Comparison of ENCODE assay signal across 9 cellular contexts in genomic region chr13:38417727-38418126, GRCh38.
DNase-seq lines count a peak whose midpoint lies in the region; ATAC-seq and TF ChIP-seq lines count a peak whose summit lies in the region.
"Had no signal": no experiment of that assay in that cellular context is flagged by ENCODE, and none has a peak within 500 bp of the region (broad histone marks: within the 10 kb centered on the region; RNA-seq: fewer than 3 reads in every experiment).

No MANE protein-coding gene starts in this region.

- ATAC-seq in GM18511 (IDR thresholded peaks at IDR 0.05; ENCODE audit: unreplicated experiment) (peak; percentile 28), HG03457 (IDR thresholded peaks at IDR 0.05; ENCODE audit: unreplicated experiment) (peak; percentile 34)
- ATAC-seq in activated CD8-positive, alpha-beta T cell treated with anti-CD3 and anti-CD28 coated beads for 36 hours = peak; percentile 72

- no peak overlapping the region for H3K4me3 Mint-ChIP-seq in activated CD8-positive, alpha-beta T cell treated with anti-CD3 and anti-CD28 coated beads for 36 hours
- H3K4me3 Mint-ChIP-seq in osteocyte (ENCODE audit: unreplicated experiment) = no peak overlapping the region
- H3K4me3 Mint-ChIP-seq in T-helper 2 cell treated with Interferon-gamma antibody and Interleukin-4, amounts not matched to agents 5 μg/mL and 100 μg/mL, for 36 hours = no peak overlapping the region

- peak; percentile 13 for TF ChIP-seq CTCF in AG04449 (IDR thresholded peaks at IDR 0.05; ENCODE audit: insufficient read depth, low read length, missing control alignments)
- peak; percentile 30 for TF ChIP-seq CTCF in activated CD8-positive, alpha-beta T cell treated with anti-CD3 and anti-CD28 coated beads for 36 hours (IDR thresholded peaks at IDR 0.05)
- peak; percentile 16 for TF ChIP-seq CTCF in osteocyte (IDR thresholded peaks at IDR 0.05)
- TF ChIP-seq CTCF in colonic mucosa (IDR thresholded peaks at IDR 0.05) = no peak

- no peaks in the 10 kb centered on the region for H3K9me3 ChIP-seq in colonic mucosa
- H3K9me3 ChIP-seq: HAP-1 had no signal

- no peaks in the 10 kb centered on the region for H3K4me1 ChIP-seq in colonic mucosa
- H3K4me1 ChIP-seq: HAP-1 had no signal

- H3K36me3 Mint-ChIP-seq in activated CD8-positive, alpha-beta T cell treated with anti-CD3 and anti-CD28 coated beads for 36 hours (ENCODE audit: low read depth) = no peaks in the 10 kb centered on the region
- H3K36me3 Mint-ChIP-seq in osteocyte (ENCODE audit: unreplicated experiment) = no peaks in the 10 kb centered on the region
- no peaks in the 10 kb centered on the region for H3K36me3 Mint-ChIP-seq in T-helper 2 cell treated with Interferon-gamma antibody and Interleukin-4, amounts not matched to agents 5 μg/mL and 100 μg/mL, for 36 hours (ENCODE audit: low read depth)

- CTCF ChIA-PET in AG04449 (lab: Yijun Ruan, JAX) = no interaction called here
- CTCF ChIA-PET in activated CD8-positive, alpha-beta T cell treated with anti-CD3 and anti-CD28 coated beads for 36 hours (lab: Charles Lee) = no interaction called here

- peaks cover 1% of the 10 kb centered on the region for H3K27me3 Mint-ChIP-seq in activated CD8-positive, alpha-beta T cell treated with anti-CD3 and anti-CD28 coated beads for 36 hours
- H3K27me3 Mint-ChIP-seq in osteocyte (ENCODE audit: unreplicated experiment) = peaks cover 14% of the 10 kb centered on the region
- no peaks in the 10 kb centered on the region for H3K27me3 Mint-ChIP-seq in T-helper 2 cell treated with Interferon-gamma antibody and Interleukin-4, amounts not matched to agents 5 μg/mL and 100 μg/mL, for 36 hours (ENCODE audit: low read depth)

- H3K9me3 Mint-ChIP-seq in activated CD8-positive, alpha-beta T cell treated with anti-CD3 and anti-CD28 coated beads for 36 hours = no peaks in the 10 kb centered on the region
- H3K9me3 Mint-ChIP-seq in osteocyte (ENCODE audit: unreplicated experiment) = no peaks in the 10 kb centered on the region
- no peaks in the 10 kb centered on the region for H3K9me3 Mint-ChIP-seq in T-helper 2 cell treated with Interferon-gamma antibody and Interleukin-4, amounts not matched to agents 5 μg/mL and 100 μg/mL, for 36 hours

- no peak for DNase-seq in AG04449 (ENCODE audit: low read depth, low spot score)
- peak; percentile 12 for DNase-seq in activated CD8-positive, alpha-beta T cell treated with anti-CD3 and anti-CD28 coated beads for 36 hours
- DNase-seq in osteocyte (ENCODE audit: extremely low spot score, unreplicated experiment) = no peak
- DNase-seq in colonic mucosa = no peak
- no peak for DNase-seq in NCI-H2171 (lab: John Stamatoyannopoulos, UW)
- no peak for DNase-seq in T-helper 2 cell treated with Interferon-gamma antibody and Interleukin-4, amounts not matched to agents 5 μg/mL and 100 μg/mL, for 36 hours (ENCODE audit: low spot score)

- H3K27me3 ChIP-seq in colonic mucosa = no peaks in the 10 kb centered on the region

- no peaks in the 10 kb centered on the region for H3K36me3 ChIP-seq in colonic mucosa
- H3K36me3 ChIP-seq: HAP-1 had no signal

- intact Hi-C loops in activated CD8-positive, alpha-beta T cell treated with anti-CD3 and anti-CD28 coated beads for 36 hours (cut with micrococcal nuclease) = no loop called here
- intact Hi-C loops in colonic mucosa (cut with DNase I) = no loop called here

- no peak overlapping the region for H3K4me3 ChIP-seq in AG04449 (ENCODE audit: low read depth, low read length)
- no peak overlapping the region for H3K4me3 ChIP-seq in colonic mucosa
- H3K4me3 ChIP-seq: HAP-1 had no signal

- POLR2A ChIA-PET in AG04449 (lab: Yijun Ruan, JAX) = no interaction called here
- POLR2A ChIA-PET in activated CD8-positive, alpha-beta T cell treated with anti-CD3 and anti-CD28 coated beads for 36 hours (lab: Charles Lee) = no interaction called here

- H3K27ac Mint-ChIP-seq in activated CD8-positive, alpha-beta T cell treated with anti-CD3 and anti-CD28 coated beads for 36 hours = no peak overlapping the region
- H3K27ac Mint-ChIP-seq in osteocyte (ENCODE audit: unreplicated experiment) = no peak overlapping the region
- H3K27ac Mint-ChIP-seq in T-helper 2 cell treated with Interferon-gamma antibody and Interleukin-4, amounts not matched to agents 5 μg/mL and 100 μg/mL, for 36 hours = no peak overlapping the region

- no peak overlapping the region for H3K9ac ChIP-seq in colonic mucosa (ENCODE audit: low read depth in 2 of 2, low read length in 2 of 2)

- H3K4me1 Mint-ChIP-seq in activated CD8-positive, alpha-beta T cell treated with anti-CD3 and anti-CD28 coated beads for 36 hours (ENCODE audit: low read depth) = peaks cover 6% of the 10 kb centered on the region
- H3K4me1 Mint-ChIP-seq in osteocyte (ENCODE audit: unreplicated experiment) = no peaks in the 10 kb centered on the region
- H3K4me1 Mint-ChIP-seq in T-helper 2 cell treated with Interferon-gamma antibody and Interleukin-4, amounts not matched to agents 5 μg/mL and 100 μg/mL, for 36 hours (ENCODE audit: low read depth) = peaks cover 5% of the 10 kb centered on the region

- no peak overlapping the region for H3K27ac ChIP-seq in colonic mucosa
